1 cellular context compared by ENCODE assay signal in genomic region chr15:22838292-22839042, GRCh38.
TF ChIP-seq lines count a peak whose summit lies in the region.

Gene NIPA2, plus strand, starts transcription at chr15:22838666. Its CDS starts 13,066 bp downstream, at chr15:22851732.

TF ChIP-seq in HEK293, 187 proteins besides CTCF, POLR2A, EP300 and RAD21 (continued from another document and continues in another):
- TF ChIP-seq PRDM2 (tag by site-specific recombination; IDR thresholded peaks at IDR 0.05; ENCODE audit: borderline replicate concordance) (no peak), ZNF132 (tag by site-specific recombination; IDR thresholded peaks at IDR 0.05; ENCODE audit: borderline replicate concordance) (no peak), ZNF146 (tag by site-specific recombination; IDR thresholded peaks at IDR 0.05) (no peak), WT1 (tag by site-specific recombination; IDR thresholded peaks at IDR 0.05) (no peak), ZBTB10 (tag by site-specific recombination; IDR thresholded peaks at IDR 0.05) (no peak), ZFHX2 (tag by site-specific recombination; conservative IDR thresholded peaks at IDR 0.05) (no peak), ZNF561 (tag by site-specific recombination; IDR thresholded peaks at IDR 0.05; ENCODE audit: borderline replicate concordance) (no peak), SP3 (tag by site-specific recombination; IDR thresholded peaks at IDR 0.05) (0 out of 2 replicates have a peak, but pooled peaks have one; percentile 50), ZBTB8A (tag by site-specific recombination; IDR thresholded peaks at IDR 0.05) (peak; percentile 8), OSR2 (tag by site-specific recombination; IDR thresholded peaks at IDR 0.05) (no peak), ZNF837 (tag by site-specific recombination; IDR thresholded peaks at IDR 0.05) (no peak), ZNF549 (tag by site-specific recombination; IDR thresholded peaks at IDR 0.05) (no peak), ZNF704 (tag by site-specific recombination; IDR thresholded peaks at IDR 0.05) (peak; percentile 89), ZNF692 (tag by site-specific recombination; IDR thresholded peaks at IDR 0.05) (peak; percentile 23), PBX3 (CRISPR knock-in tag; IDR thresholded peaks at IDR 0.05) (no peak; the same call in 1 of the 2 replicates), ZNF19 (tag by site-specific recombination; IDR thresholded peaks at IDR 0.05; ENCODE audit: low read depth) (no peak), ZNF211 (tag by site-specific recombination; IDR thresholded peaks at IDR 0.05; ENCODE audit: low read depth) (no peak), ZNF623 (tag by site-specific recombination; IDR thresholded peaks at IDR 0.05) (no peak), ZBTB1 (tag by site-specific recombination; IDR thresholded peaks at IDR 0.05) (no peak), ZNF677 (tag by site-specific recombination; IDR thresholded peaks at IDR 0.05) (no peak), ZNF513 (tag by site-specific recombination; IDR thresholded peaks at IDR 0.05) (no peak), ATF2 (tag by site-specific recombination; IDR thresholded peaks at IDR 0.05; ENCODE audit: low read depth) (0 out of 2 replicates have a peak, but pooled peaks have one; percentile 4), ZNF449 (tag by site-specific recombination; IDR thresholded peaks at IDR 0.05) (no peak), KLF10 (tag by site-specific recombination; IDR thresholded peaks at IDR 0.05) (no peak), AEBP2 (tag by site-specific recombination; IDR thresholded peaks at IDR 0.05; ENCODE audit: borderline replicate concordance) (no peak), ZNF366 (tag by site-specific recombination; conservative IDR thresholded peaks at IDR 0.05) (no peak), ZNF571 (tag by site-specific recombination; IDR thresholded peaks at IDR 0.05) (no peak), SP2 (tag by site-specific recombination; IDR thresholded peaks at IDR 0.05) (peak; percentile 80), ZBTB6 (tag by site-specific recombination; IDR thresholded peaks at IDR 0.05) (no peak), ZNF639 (tag by site-specific recombination; IDR thresholded peaks at IDR 0.05) (no peak), ZNF155 (tag by site-specific recombination; IDR thresholded peaks at IDR 0.05) (no peak), ZNF266 (tag by site-specific recombination; IDR thresholded peaks at IDR 0.05; ENCODE audit: low read depth) (no peak), ZFP3 (tag by site-specific recombination; IDR thresholded peaks at IDR 0.05; ENCODE audit: low read depth) (no peak), KLF8 (tag by site-specific recombination; IDR thresholded peaks at IDR 0.05) (peak; percentile 49; the same call in 1 of the 2 replicates), KLF16 (tag by site-specific recombination; IDR thresholded peaks at IDR 0.05) (no peak; the same call in 1 of the 2 replicates)
